Comparison of ENCODE assay signal across 1 cellular context in the genomic region with DNA sequence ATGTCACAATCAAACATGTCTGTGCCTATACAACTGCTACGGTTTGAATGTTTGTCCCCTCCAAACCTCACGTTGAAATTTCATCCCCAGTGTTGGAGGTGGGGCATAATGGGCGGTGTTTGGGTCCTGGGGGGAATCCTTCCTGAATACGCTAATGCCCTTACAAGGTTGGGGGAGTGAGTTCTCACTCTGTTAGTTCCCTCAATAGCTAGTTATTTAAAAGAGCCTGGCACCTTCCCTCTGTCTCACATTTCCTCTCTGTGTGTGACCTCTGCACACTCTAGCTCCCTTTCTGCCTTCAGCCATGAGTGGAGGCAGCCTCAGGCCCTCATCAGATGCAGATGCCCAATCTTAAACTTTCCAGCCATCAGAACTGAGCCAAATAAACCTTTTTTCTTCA.
TF ChIP-seq lines count a peak whose summit lies in the region.

No MANE protein-coding gene starts in this region.

TF ChIP-seq in GM23338, 12 proteins besides CTCF, POLR2A, EP300 and RAD21 (continued from another document):
- TF ChIP-seq, protein P1, sequence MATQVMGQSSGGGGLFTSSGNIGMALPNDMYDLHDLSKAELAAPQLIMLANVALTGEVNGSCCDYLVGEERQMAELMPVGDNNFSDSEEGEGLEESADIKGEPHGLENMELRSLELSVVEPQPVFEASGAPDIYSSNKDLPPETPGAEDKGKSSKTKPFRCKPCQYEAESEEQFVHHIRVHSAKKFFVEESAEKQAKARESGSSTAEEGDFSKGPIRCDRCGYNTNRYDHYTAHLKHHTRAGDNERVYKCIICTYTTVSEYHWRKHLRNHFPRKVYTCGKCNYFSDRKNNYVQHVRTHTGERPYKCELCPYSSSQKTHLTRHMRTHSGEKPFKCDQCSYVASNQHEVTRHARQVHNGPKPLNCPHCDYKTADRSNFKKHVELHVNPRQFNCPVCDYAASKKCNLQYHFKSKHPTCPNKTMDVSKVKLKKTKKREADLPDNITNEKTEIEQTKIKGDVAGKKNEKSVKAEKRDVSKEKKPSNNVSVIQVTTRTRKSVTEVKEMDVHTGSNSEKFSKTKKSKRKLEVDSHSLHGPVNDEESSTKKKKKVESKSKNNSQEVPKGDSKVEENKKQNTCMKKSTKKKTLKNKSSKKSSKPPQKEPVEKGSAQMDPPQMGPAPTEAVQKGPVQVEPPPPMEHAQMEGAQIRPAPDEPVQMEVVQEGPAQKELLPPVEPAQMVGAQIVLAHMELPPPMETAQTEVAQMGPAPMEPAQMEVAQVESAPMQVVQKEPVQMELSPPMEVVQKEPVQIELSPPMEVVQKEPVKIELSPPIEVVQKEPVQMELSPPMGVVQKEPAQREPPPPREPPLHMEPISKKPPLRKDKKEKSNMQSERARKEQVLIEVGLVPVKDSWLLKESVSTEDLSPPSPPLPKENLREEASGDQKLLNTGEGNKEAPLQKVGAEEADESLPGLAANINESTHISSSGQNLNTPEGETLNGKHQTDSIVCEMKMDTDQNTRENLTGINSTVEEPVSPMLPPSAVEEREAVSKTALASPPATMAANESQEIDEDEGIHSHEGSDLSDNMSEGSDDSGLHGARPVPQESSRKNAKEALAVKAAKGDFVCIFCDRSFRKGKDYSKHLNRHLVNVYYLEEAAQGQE (IDR thresholded peaks at IDR 0.05; ENCODE audit: unreplicated experiment): no peak
- TF ChIP-seq ZNF331 (CRISPR knock-in tag; IDR thresholded peaks at IDR 0.05; ENCODE audit: low read depth): no peak
- no peak for TF ChIP-seq POLR2AphosphoS5 (IDR thresholded peaks at IDR 0.05; ENCODE audit: low read depth)
- TF ChIP-seq, protein P2, sequence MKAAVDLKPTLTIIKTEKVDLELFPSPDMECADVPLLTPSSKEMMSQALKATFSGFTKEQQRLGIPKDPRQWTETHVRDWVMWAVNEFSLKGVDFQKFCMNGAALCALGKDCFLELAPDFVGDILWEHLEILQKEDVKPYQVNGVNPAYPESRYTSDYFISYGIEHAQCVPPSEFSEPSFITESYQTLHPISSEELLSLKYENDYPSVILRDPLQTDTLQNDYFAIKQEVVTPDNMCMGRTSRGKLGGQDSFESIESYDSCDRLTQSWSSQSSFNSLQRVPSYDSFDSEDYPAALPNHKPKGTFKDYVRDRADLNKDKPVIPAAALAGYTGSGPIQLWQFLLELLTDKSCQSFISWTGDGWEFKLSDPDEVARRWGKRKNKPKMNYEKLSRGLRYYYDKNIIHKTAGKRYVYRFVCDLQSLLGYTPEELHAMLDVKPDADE (IDR thresholded peaks at IDR 0.05): no peak
